In genomic region chr15:70033529-70034140, GRCh38 we compare ENCODE assay signal across 11 cellular contexts.
A peak's percentile ranks its signal among the peaks of the same experiment; 100 is the strongest.
DNase-seq lines count a peak whose midpoint lies in the region; TF ChIP-seq lines count a peak whose summit lies in the region.
"Had no signal": no experiment of that assay in that cellular context is flagged by ENCODE, and none has a peak within 500 bp of the region (broad histone marks: within the 10 kb centered on the region; RNA-seq: fewer than 3 reads in every experiment).

No MANE protein-coding gene starts in this region.

- no peak for TF ChIP-seq CTCF in mammary epithelial cell (conservative IDR thresholded peaks at IDR 0.05 in 1 of 2, IDR thresholded peaks at IDR 0.05 in 1 of 2; ENCODE audit: extremely low read depth in 1 of 2, insufficient read depth in 1 of 2, low read depth in 1 of 2, low read length in 2 of 2)
- no peak for TF ChIP-seq CTCF in MCF 10A (IDR thresholded peaks at IDR 0.05; ENCODE audit: unreplicated experiment)
- TF ChIP-seq CTCF in glutamatergic neuron (IDR thresholded peaks at IDR 0.05; ENCODE audit: partially characterized antibody, unreplicated experiment) = no peak
- no peak for TF ChIP-seq CTCF in type B pancreatic cell (conservative IDR thresholded peaks at IDR 0.05)

- 39% methylated on average over 14 of the region's 35 CpGs for WGBS in mammary epithelial cell (ENCODE audit: low coverage, missing lambda C conversion rate)

- BruUV-seq in mammary epithelial cell (replicated peaks; lab: Mats Ljungman, UMichigan) (no TSS peak), MCF 10A (replicated peaks; lab: Mats Ljungman, UMichigan) (no TSS peak)

- in situ Hi-C loops in mammary epithelial cell (cut with MboI; ENCODE audit: low sequenced_read_pairs in 2 of 2) = no loop called here

- H3K4me1 ChIP-seq in mammary epithelial cell (ENCODE audit: insufficient read depth, low read length) (peaks cover 2% of the 10 kb centered on the region), Karpas-422 (ENCODE audit: low read length) (peaks cover 47% of the 10 kb centered on the region)

- H3K4me1 Mint-ChIP-seq in MCF 10A (ENCODE audit: insufficient read depth, unreplicated experiment) (peaks cover 4% of the 10 kb centered on the region), glutamatergic neuron (ENCODE audit: low read depth, unreplicated experiment) (peaks cover 16% of the 10 kb centered on the region), type B pancreatic cell (ENCODE audit: unreplicated experiment) (peaks cover 12% of the 10 kb centered on the region)

- H3K27me3 ChIP-seq in mammary epithelial cell (ENCODE audit: insufficient read depth, low read length) (peaks cover 18% of the 10 kb centered on the region), Karpas-422 (ENCODE audit: low read length) (no peaks in the 10 kb centered on the region)
- H3K27me3 ChIP-seq: upper lobe of left lung had no signal

- H3K36me3 ChIP-seq in mammary epithelial cell (ENCODE audit: insufficient read depth, low read length) (no peaks in the 10 kb centered on the region), Karpas-422 (ENCODE audit: insufficient read depth, low read length) (no peaks in the 10 kb centered on the region)
- H3K36me3 ChIP-seq: upper lobe of left lung had no signal

- no peaks in the 10 kb centered on the region for H4K20me1 ChIP-seq in mammary epithelial cell (ENCODE audit: insufficient read depth, low read length)
- H4K20me1 ChIP-seq in Karpas-422 (ENCODE audit: insufficient read depth, low read depth, low read length) = peaks cover 6% of the 10 kb centered on the region

- dilution Hi-C loops in mammary epithelial cell (cut with HindIII; ENCODE audit: low sequenced_read_pairs) = no loop called here

- no peaks in the 10 kb centered on the region for H3K79me2 ChIP-seq in mammary epithelial cell (ENCODE audit: insufficient read depth, low read length)
- H3K79me2 ChIP-seq in Karpas-422 (ENCODE audit: low read length) = no peaks in the 10 kb centered on the region

- H3K27ac Mint-ChIP-seq in MCF 10A (ENCODE audit: low read depth, unreplicated experiment) = no peak overlapping the region
- peak overlapping the region; percentile 83 for H3K27ac Mint-ChIP-seq in glutamatergic neuron (ENCODE audit: unreplicated experiment)
- H3K27ac Mint-ChIP-seq in type B pancreatic cell = peak overlapping the region; percentile 39

- intact Hi-C loops in mammary epithelial cell (cut with micrococcal nuclease) = no loop called here
- intact Hi-C loops in MCF 10A (cut with micrococcal nuclease) = no loop called here

- peak; percentile 30 for DNase-seq in mammary epithelial cell
- no peak for DNase-seq in MCF 10A (ENCODE audit: unreplicated experiment)
- peak; percentile 70 for DNase-seq in glutamatergic neuron
- DNase-seq in type B pancreatic cell (ENCODE audit: extremely low spot score, unreplicated experiment) = no peak
- DNase-seq in NCI-H510A treated with DMSO at 0.1 percent for 48 hours (lab: John Stamatoyannopoulos, UW) = no peak
- DNase-seq in Karpas-422 = no peak
- DNase-seq in stimulated activated CD4-positive, alpha-beta T cell treated with anti-CD3 and anti-CD28 coated beads, Interleukin-12 subunit alpha, Interleukin-12 subunit beta, amount 100 ng/mL, for 4 hours = no peak
- DNase-seq: activated CD4-positive, CD25-positive, alpha-beta regulatory T cell had no signal

- CTCF ChIA-PET in mammary epithelial cell (lab: Charles Lee; ENCODE audit: low non-redundant PET) = no interaction called here
- CTCF ChIA-PET in MCF 10A (lab: Yijun Ruan, JAX) = interaction anchor here (0.5 to 0.6 kb wide), 2 partner anchors 305 to 454 kb away, joined by 3 to 6 read pairs; no protein-coding TSS in a partner anchor

- H3K27ac ChIP-seq in mammary epithelial cell (ENCODE audit: insufficient read depth, low read depth, low read length) (no peak overlapping the region), Karpas-422 (ENCODE audit: low read length) (no peak overlapping the region)
- H3K27ac ChIP-seq: upper lobe of left lung had no signal

- H3K4me3 ChIP-seq in mammary epithelial cell (replicated peaks in 1 of 3; ENCODE audit: insufficient read depth in 1 of 3, low read depth in 2 of 3, low read length in 3 of 3) (no peak overlapping the region), Karpas-422 (ENCODE audit: low read length) (no peak overlapping the region)
- H3K4me3 ChIP-seq: upper lobe of left lung had no signal

- no peak overlapping the region for H3K9ac ChIP-seq in mammary epithelial cell (ENCODE audit: insufficient read depth, low read length)
- no peak overlapping the region for H3K9ac ChIP-seq in Karpas-422 (ENCODE audit: low read length)

- no peaks in the 10 kb centered on the region for H3K9me3 ChIP-seq in mammary epithelial cell (replicated peaks; ENCODE audit: insufficient read depth, low read length)
- no peaks in the 10 kb centered on the region for H3K9me3 ChIP-seq in Karpas-422 (ENCODE audit: low read length)
- H3K9me3 ChIP-seq: upper lobe of left lung had no signal

- POLR2A ChIA-PET in MCF 10A (lab: Yijun Ruan, JAX) = no interaction called here

- no peaks in the 10 kb centered on the region for H3K9me2 ChIP-seq in Karpas-422 (replicated peaks; ENCODE audit: insufficient read depth, low read length)

- H3K4me3 Mint-ChIP-seq in MCF 10A (ENCODE audit: unreplicated experiment) = no peak overlapping the region
- H3K4me3 Mint-ChIP-seq in glutamatergic neuron (ENCODE audit: unreplicated experiment) = no peak overlapping the region
- H3K4me3 Mint-ChIP-seq in type B pancreatic cell = no peak overlapping the region
- H3K4me3 Mint-ChIP-seq: B cell had no signal

- H2AFZ ChIP-seq in mammary epithelial cell (ENCODE audit: low read depth, low read length) (no peak overlapping the region), Karpas-422 (ENCODE audit: low read length) (no peak overlapping the region)

- H3K4me2 ChIP-seq in mammary epithelial cell (ENCODE audit: insufficient read depth, low read depth, low read length) (peak overlapping the region; percentile 30), Karpas-422 (ENCODE audit: low read depth, low read length, poor library complexity, severe bottlenecking) (no peak overlapping the region)

- H3K27me3 Mint-ChIP-seq in MCF 10A (ENCODE audit: insufficient read depth, unreplicated experiment) = peaks cover 31% of the 10 kb centered on the region
- H3K27me3 Mint-ChIP-seq in glutamatergic neuron (ENCODE audit: unreplicated experiment) = peaks cover 14% of the 10 kb centered on the region
- H3K27me3 Mint-ChIP-seq in type B pancreatic cell = peaks cover 47% of the 10 kb centered on the region
- H3K27me3 Mint-ChIP-seq: B cell had no signal

- no peaks in the 10 kb centered on the region for H3K36me3 Mint-ChIP-seq in MCF 10A (ENCODE audit: insufficient read depth, unreplicated experiment)
- no peaks in the 10 kb centered on the region for H3K36me3 Mint-ChIP-seq in glutamatergic neuron (ENCODE audit: unreplicated experiment)
- no peaks in the 10 kb centered on the region for H3K36me3 Mint-ChIP-seq in type B pancreatic cell

- H3K9me3 Mint-ChIP-seq in MCF 10A (ENCODE audit: unreplicated experiment) (no peaks in the 10 kb centered on the region), glutamatergic neuron (ENCODE audit: unreplicated experiment) (peaks cover 3% of the 10 kb centered on the region), type B pancreatic cell (no peaks in the 10 kb centered on the region)

TF ChIP-seq in PFSK-1, 5 proteins besides CTCF, POLR2A, EP300 and RAD21:
- TF ChIP-seq FOXP2 (optimal IDR thresholded peaks at IDR 0.05; ENCODE audit: borderline replicate concordance, extremely low read depth, extremely low read length, insufficient read depth) = peak; percentile 47
- TF ChIP-seq REST (IDR thresholded peaks at IDR 0.05; ENCODE audit: insufficient read depth in 1 of 2, low read depth in 2 of 2, low read length in 2 of 2) = no peak
- TF ChIP-seq SIN3A (IDR thresholded peaks at IDR 0.05; ENCODE audit: borderline replicate concordance, insufficient read depth, low read length) = no peak
- no peak for TF ChIP-seq POLR2AphosphoS5 (IDR thresholded peaks at IDR 0.05; ENCODE audit: low read depth, low read length)
- no peak for TF ChIP-seq TAF1 (IDR thresholded peaks at IDR 0.05; ENCODE audit: borderline replicate concordance, insufficient read depth, low read length)

Comparison
In these comparisons a context has a peak if more than half of its experiments do, and no peak if none do; other contexts are left out.
1. DNase-seq: peak in mammary epithelial cell (single experiment) and glutamatergic neuron (single experiment); none in MCF 10A (single experiment), type B pancreatic cell (single experiment), NCI-H510A treated with DMSO at 0.1 percent for 48 hours (single experiment), Karpas-422 (single experiment) and stimulated activated CD4-positive, alpha-beta T cell treated with anti-CD3 and anti-CD28 coated beads, Interleukin-12 subunit alpha, Interleukin-12 subunit beta, amount 100 ng/mL, for 4 hours (single experiment).